ENCODE assay signal across 1 cellular context in the genomic region with DNA sequence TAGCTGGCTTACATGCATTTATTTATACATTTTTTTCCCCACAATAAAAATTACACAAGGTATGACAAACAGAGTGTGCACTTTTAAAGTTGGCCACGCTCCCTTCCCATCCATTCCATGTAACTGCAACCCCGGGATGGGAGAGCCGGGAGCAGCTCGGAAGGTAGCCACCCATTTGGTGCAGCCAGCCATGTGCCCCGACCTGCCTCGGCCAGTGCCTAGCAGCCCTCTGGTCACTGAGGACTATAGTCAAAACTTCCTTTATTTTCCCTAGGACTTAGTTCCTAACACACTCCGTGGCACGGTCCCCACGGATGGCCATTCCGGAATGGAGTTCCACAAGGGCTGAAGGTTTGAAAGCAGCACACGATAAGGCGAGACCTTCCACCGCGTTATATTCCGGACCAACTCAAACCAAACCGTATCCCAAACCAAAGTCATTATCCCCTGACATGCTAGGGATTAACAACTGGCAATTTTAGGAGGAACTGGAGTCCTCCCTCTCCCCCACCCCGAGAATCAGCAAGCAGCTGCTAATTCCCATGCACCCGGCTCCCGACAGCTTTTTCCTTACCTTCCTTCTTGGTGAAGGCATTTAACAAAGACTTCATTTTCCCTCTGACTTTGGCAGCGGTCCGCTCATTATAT.
TF ChIP-seq lines count a peak whose summit lies in the region.

No MANE protein-coding gene starts in this region.

TF ChIP-seq in WTC11, 78 proteins besides CTCF, POLR2A, EP300 and RAD21 (continued from another document):
- TF ChIP-seq NR3C1 (CRISPR knock-in tag; conservative IDR thresholded peaks at IDR 0.05; ENCODE audit: low read depth) = no peak
